In the genomic region with DNA sequence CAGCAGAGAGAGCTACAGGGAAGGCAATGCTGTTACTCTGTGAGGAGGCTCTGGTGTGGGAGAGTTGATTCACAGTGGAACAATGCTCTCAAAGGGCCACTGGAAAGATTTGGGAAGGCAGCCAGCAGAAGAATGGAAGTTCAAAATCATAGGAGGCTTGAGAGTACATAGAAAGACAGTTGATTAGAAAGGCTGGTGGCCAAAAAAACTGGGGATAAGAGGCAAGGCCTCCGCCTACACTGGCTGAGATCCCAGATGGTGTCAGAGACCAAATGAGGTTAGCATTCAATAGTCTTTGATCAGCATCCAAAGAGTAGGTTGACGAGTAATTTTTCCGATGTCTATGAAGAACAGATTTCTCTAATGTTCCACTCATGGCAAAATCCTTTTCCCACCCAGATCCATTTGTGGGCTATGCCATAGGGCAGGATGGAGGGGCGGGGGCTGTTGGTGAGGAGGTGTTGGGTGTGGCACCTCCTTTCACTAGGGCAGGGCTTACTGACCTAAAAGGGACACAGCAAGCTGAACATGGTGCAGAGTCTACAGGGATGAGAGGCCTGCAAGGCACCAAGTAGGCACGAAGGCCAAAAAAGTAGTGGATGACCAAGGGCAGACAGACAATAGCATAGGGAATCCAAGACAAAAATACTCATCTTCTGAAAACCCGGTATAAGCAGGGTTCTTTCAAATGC, we compare ENCODE assay signal across 11 cellular contexts. TPM values are rescaled to one million over a fixed set of nuclear protein-coding genes. Genes with fewer than 3 reads are reported as not detected.
DNase-seq lines count a peak whose midpoint lies in the region; ATAC-seq, FAIRE-seq and TF ChIP-seq lines count a peak whose summit lies in the region.
"Had no signal": no experiment of that assay in that cellular context is flagged by ENCODE, and none has a peak within 500 bp of the region (broad histone marks: within the 10 kb centered on the region; RNA-seq: fewer than 3 reads in every experiment).

No MANE protein-coding gene starts in this region.

- DNase-seq in AG09319 (ENCODE audit: extremely low read depth, low read depth) (peak; percentile 86), LoVo (ENCODE audit: low spot score) (peak; percentile 17), astrocyte (ENCODE audit: low read depth) (peak; percentile 97), left lung (peak in 1 of 2 donors; percentile 63), Ammon's horn (ENCODE audit: low spot score) (no peak), DMS 273 treated with DMSO at 0.1 percent for 48 hours (lab: John Stamatoyannopoulos, UW) (no peak)
- DNase-seq in stimulated activated CD4-positive, alpha-beta T cell treated with anti-CD3 and anti-CD28 coated beads, Interleukin-4, amount 100 ng/mL, for 1 hour = no peak
- DNase-seq: activated CD4-positive, alpha-beta T cell treated with anti-CD3 and anti-CD28 coated beads, Interleukin-2, amount 50 U/mL, for 48 hours; NCI-H1436 treated with DMSO at 0.1 percent for 48 hours; stimulated activated naive CD4-positive, alpha-beta T cell treated with Interleukin-2 at 50 U/mL for 16 hours had no signal

- H3K4me1 ChIP-seq in astrocyte (ENCODE audit: insufficient read depth, low read length) (peaks cover 7% of the 10 kb centered on the region), left lung (peaks cover 4 to 12% of the 10 kb centered on the region in 2 donors)

- H2AFZ ChIP-seq in astrocyte (ENCODE audit: low read depth, low read length) = no peak overlapping the region

- H3K9me3 ChIP-seq in astrocyte (ENCODE audit: insufficient read depth, low read depth, low read length) (no peaks in the 10 kb centered on the region), left lung (no peaks in the 10 kb centered on the region)

- no peak for TF ChIP-seq CTCF in AG09319 (IDR thresholded peaks at IDR 0.05; ENCODE audit: low read depth, low read length)
- no peak for TF ChIP-seq CTCF in astrocyte (IDR thresholded peaks at IDR 0.05; ENCODE audit: insufficient read depth, low read depth, low read length)
- no peak for TF ChIP-seq CTCF in left lung (IDR thresholded peaks at IDR 0.05)

- no peaks in the 10 kb centered on the region for H3K4me1 Mint-ChIP-seq in astrocyte (ENCODE audit: low read depth, unreplicated experiment)

- no peak overlapping the region for H3K27ac ChIP-seq in astrocyte (ENCODE audit: low read depth, low read length)
- H3K27ac ChIP-seq in left lung = peak overlapping the region in 1 of 2 donors; percentile 30

- H3K27me3 ChIP-seq in astrocyte (ENCODE audit: insufficient read depth, low read length) (no peaks in the 10 kb centered on the region), left lung (no peaks in the 10 kb centered on the region)

- H3K4me2 ChIP-seq in astrocyte (ENCODE audit: low read length) = peak overlapping the region; percentile 33

- no peaks in the 10 kb centered on the region for H3K9me3 Mint-ChIP-seq in astrocyte (ENCODE audit: unreplicated experiment)

- no peaks in the 10 kb centered on the region for H3K79me2 ChIP-seq in astrocyte (ENCODE audit: insufficient read depth, low read length)

- H3K4me3 ChIP-seq in astrocyte (ENCODE audit: insufficient read depth, low read depth, low read length) = no peak overlapping the region
- H3K4me3 ChIP-seq in left lung = no peak overlapping the region

- H3K36me3 ChIP-seq in astrocyte (ENCODE audit: insufficient read depth, low read length) (no peaks in the 10 kb centered on the region), left lung (no peaks in the 10 kb centered on the region)

- H3K27ac Mint-ChIP-seq in astrocyte (ENCODE audit: unreplicated experiment) = no peak overlapping the region

- H3K36me3 Mint-ChIP-seq in astrocyte (ENCODE audit: low read depth, unreplicated experiment) = no peaks in the 10 kb centered on the region

- H4K20me1 ChIP-seq in astrocyte (ENCODE audit: insufficient read depth, low read length) = no peaks in the 10 kb centered on the region

- H3K27me3 Mint-ChIP-seq in astrocyte (ENCODE audit: low read depth, unreplicated experiment) = peaks cover 3% of the 10 kb centered on the region

- ATAC-seq in left lung (peak; percentile 89), GM18502 (IDR thresholded peaks at IDR 0.05; ENCODE audit: poor library complexity, unreplicated experiment) (no peak)

- intact Hi-C loops in left lung (cut with DNase I) = no loop called here

- H3K4me3 Mint-ChIP-seq in astrocyte (ENCODE audit: unreplicated experiment) = no peak overlapping the region

- H3K9ac ChIP-seq in astrocyte (ENCODE audit: low read length) = no peak overlapping the region

- FAIRE-seq in astrocyte (lab: Jason Lieb, UNC) = peak; percentile 34

RNA-seq across cellular contexts. Expression of a gene that starts 15.1 kb away (rescaled TPM):
- total RNA-seq in astrocyte (0.61 and 0.91 TPM in 2 replicates), left lung (1 to 10 TPM; 4.5 to 5.8 TPM)

Comparison
In these comparisons a context has a peak if more than half of its experiments do, and no peak if none do; other contexts are left out.
1. DNase-seq: peak in AG09319 (single experiment), LoVo (single experiment) and astrocyte (single experiment); none in Ammon's horn (single experiment), DMS 273 treated with DMSO at 0.1 percent for 48 hours (single experiment) and stimulated activated CD4-positive, alpha-beta T cell treated with anti-CD3 and anti-CD28 coated beads, Interleukin-4, amount 100 ng/mL, for 1 hour (single experiment).